Comparison of ENCODE assay signal across 7 cellular contexts in the genomic region with DNA sequence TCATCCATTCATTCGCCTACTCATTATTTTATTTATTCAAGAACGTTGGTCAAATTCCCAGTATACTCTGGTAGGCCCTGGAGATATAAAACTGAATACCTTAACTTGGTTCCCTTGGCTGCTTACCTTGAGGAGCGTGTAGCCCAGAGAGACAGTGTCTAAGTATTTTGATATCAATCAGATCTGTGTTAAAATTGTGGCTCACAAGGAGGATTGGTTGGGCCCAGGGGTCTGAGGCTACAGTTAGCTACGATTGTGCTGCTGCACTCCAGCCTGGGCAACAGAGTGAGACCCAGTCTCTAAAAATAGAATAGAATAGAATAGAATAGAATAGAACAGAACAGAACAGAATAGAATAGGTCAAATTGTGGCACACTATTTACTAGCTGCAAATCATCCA.
"Had no signal": no experiment of that assay in that cellular context is flagged by ENCODE, and none has a peak within 500 bp of the region (broad histone marks: within the 10 kb centered on the region; RNA-seq: fewer than 3 reads in every experiment).

No MANE protein-coding gene starts in this region.

- DNase-seq: H9, KBM-7 had no signal

- H3K4me3 ChIP-seq: GM23338 had no signal

- H3K27me3 Mint-ChIP-seq: IgD-negative memory B cell had no signal

- H3K27ac Mint-ChIP-seq: GM23338, H9, IgD-negative memory B cell had no signal

- H3K9ac ChIP-seq: KMS-11 had no signal

- H3K4me3 Mint-ChIP-seq: GM23338, H9, IgD-negative memory B cell had no signal

- H2AFZ ChIP-seq: GM23338 had no signal

- H3K9me3 Mint-ChIP-seq: GM23338, H9, IgD-negative memory B cell had no signal

- H3K4me2 ChIP-seq: GM23338, KMS-11 had no signal

- H3K27ac ChIP-seq: HL-60, KMS-11 had no signal

- ATAC-seq: HepG2 had no signal
